14 cellular contexts compared by ENCODE assay signal in genomic region chr10:33899578-33900531, GRCh38.
DNase-seq lines count a peak whose midpoint lies in the region; TF ChIP-seq lines count a peak whose summit lies in the region.
"Had no signal": no experiment of that assay in that cellular context is flagged by ENCODE, and none has a peak within 500 bp of the region (broad histone marks: within the 10 kb centered on the region; RNA-seq: fewer than 3 reads in every experiment).

No MANE protein-coding gene starts in this region.

- H3K4me1 ChIP-seq in prostate gland (replicated peaks), result no peaks in the 10 kb centered on the region
- H3K4me1 ChIP-seq in OCI-LY7 (ENCODE audit: insufficient read depth, low read length, poor library complexity, severe bottlenecking), result no peaks in the 10 kb centered on the region
- H3K4me1 ChIP-seq: HAP-1 had no signal

- peak overlapping the region; percentile 25 to 26 for H3K27ac ChIP-seq in prostate gland
- no peak overlapping the region for H3K27ac ChIP-seq in OCI-LY7 (ENCODE audit: low read depth, low read length, poor library complexity, severe bottlenecking)
- H3K27ac ChIP-seq: neutrophil had no signal

- no peak overlapping the region for H3K4me3 ChIP-seq in astrocyte of the spinal cord (ENCODE audit: low read depth, low read length)
- H3K4me3 ChIP-seq in prostate gland, result no peak overlapping the region
- H3K4me3 ChIP-seq in OCI-LY7 (ENCODE audit: low read depth, low read length, poor library complexity, severe bottlenecking), result no peak overlapping the region
- H3K4me3 ChIP-seq: gastrocnemius medialis, HAP-1 had no signal

- H3K36me3 ChIP-seq in prostate gland, result no peaks in the 10 kb centered on the region
- H3K36me3 ChIP-seq in OCI-LY7 (ENCODE audit: insufficient read depth, low read length), result no peaks in the 10 kb centered on the region
- H3K36me3 ChIP-seq: gastrocnemius medialis, HAP-1, neutrophil had no signal

- no peaks in the 10 kb centered on the region for H3K9me2 ChIP-seq in OCI-LY7 (ENCODE audit: insufficient read depth, low read length)

- H3K9me3 ChIP-seq in prostate gland (no peaks in the 10 kb centered on the region), OCI-LY7 (ENCODE audit: low read length) (no peaks in the 10 kb centered on the region)
- H3K9me3 ChIP-seq: gastrocnemius medialis, HAP-1, neutrophil had no signal

- H3K4me2 ChIP-seq in OCI-LY7 (ENCODE audit: low read length), result no peak overlapping the region

- TF ChIP-seq POLR2A in prostate gland (IDR thresholded peaks at IDR 0.05), result no peak

- DNase-seq in HPDE6-E6E7 (ENCODE audit: extremely low spot score) (peak; percentile 4), astrocyte of the spinal cord (ENCODE audit: low read depth, low spot score) (peak; percentile 59), fibroblast of peridontal ligament (ENCODE audit: extremely low read depth) (peak; percentile 23), prostate gland (ENCODE audit: low spot score) (peak; percentile 35), HUDEP-2 (lab: John Stamatoyannopoulos, UW; ENCODE audit: unreplicated experiment in 76 of 76) (no peak), OCI-LY7 (ENCODE audit: low spot score) (no peak), NCI-H2196 (lab: John Stamatoyannopoulos, UW; ENCODE audit: unreplicated experiment) (no peak), GM10248 (ENCODE audit: extremely low spot score) (no peak)
- DNase-seq: Caco-2, gastrocnemius medialis, NCI-H2081 treated with DMSO at 0.1 percent for 48 hours, SHP77 had no signal

- no peak overlapping the region for H2AFZ ChIP-seq in OCI-LY7 (ENCODE audit: low read length)

- CTCF ChIA-PET in OCI-LY7 (lab: Charles Lee; ENCODE audit: unreplicated experiment), result no interaction called here
- CTCF ChIA-PET in GM10248 (lab: Yijun Ruan, JAX), result interaction anchor here (1.3 to 1.7 kb wide), 3 partner anchors 8 to 21 kb away, joined by 3 to 6 read pairs (median 4); no protein-coding TSS in a partner anchor

- POLR2A ChIA-PET in OCI-LY7 (lab: Charles Lee), result interaction anchor here (0.5 to 0.6 kb wide), 2 partner anchors 268 to 284 kb away, joined by 3 read pairs; no protein-coding TSS in a partner anchor
- POLR2A ChIA-PET in GM10248 (lab: Yijun Ruan, JAX), result no interaction called here

- in situ Hi-C loops in astrocyte of the spinal cord (cut with HindIII; ENCODE audit: low sequenced_read_pairs), result no loop called here

- TF ChIP-seq CTCF in astrocyte of the spinal cord (IDR thresholded peaks at IDR 0.05; ENCODE audit: low read depth, low read length) (no peak), prostate gland (IDR thresholded peaks at IDR 0.05) (no peak), OCI-LY7 (conservative IDR thresholded peaks at IDR 0.05; ENCODE audit: low read length) (no peak), GM10248 (IDR thresholded peaks at IDR 0.05; ENCODE audit: control extremely low read depth, extremely low read depth, low read depth, missing control alignments) (no peak)

- 12% methylated on average over 5 of the region's 5 CpGs for WGBS in prostate gland

- no peaks in the 10 kb centered on the region for H3K79me2 ChIP-seq in OCI-LY7 (ENCODE audit: insufficient read depth, low read depth, low read length)

- H4K20me1 ChIP-seq in OCI-LY7 (ENCODE audit: insufficient read depth, low read length), result no peaks in the 10 kb centered on the region

- H3K27me3 ChIP-seq in prostate gland (replicated peaks; ENCODE audit: insufficient read depth), result no peaks in the 10 kb centered on the region
- H3K27me3 ChIP-seq: gastrocnemius medialis, neutrophil had no signal

- intact Hi-C loops in prostate gland (cut with DNase I), result no loop called here
- intact Hi-C loops in OCI-LY7 (cut with micrococcal nuclease; ENCODE audit: unreplicated experiment), result no loop called here

- no TSS peak for BruUV-seq in OCI-LY7 (replicated peaks; lab: Mats Ljungman, UMichigan)

Comparison
In these comparisons a context has a peak if more than half of its experiments do, and no peak if none do; other contexts are left out.
1. DNase-seq: peak in HPDE6-E6E7 (single experiment), astrocyte of the spinal cord (single experiment), fibroblast of peridontal ligament (single experiment) and prostate gland (single experiment); none in HUDEP-2 (0 of 76), OCI-LY7 (single experiment), NCI-H2196 (single experiment) and GM10248 (single experiment).